In the genomic region with DNA sequence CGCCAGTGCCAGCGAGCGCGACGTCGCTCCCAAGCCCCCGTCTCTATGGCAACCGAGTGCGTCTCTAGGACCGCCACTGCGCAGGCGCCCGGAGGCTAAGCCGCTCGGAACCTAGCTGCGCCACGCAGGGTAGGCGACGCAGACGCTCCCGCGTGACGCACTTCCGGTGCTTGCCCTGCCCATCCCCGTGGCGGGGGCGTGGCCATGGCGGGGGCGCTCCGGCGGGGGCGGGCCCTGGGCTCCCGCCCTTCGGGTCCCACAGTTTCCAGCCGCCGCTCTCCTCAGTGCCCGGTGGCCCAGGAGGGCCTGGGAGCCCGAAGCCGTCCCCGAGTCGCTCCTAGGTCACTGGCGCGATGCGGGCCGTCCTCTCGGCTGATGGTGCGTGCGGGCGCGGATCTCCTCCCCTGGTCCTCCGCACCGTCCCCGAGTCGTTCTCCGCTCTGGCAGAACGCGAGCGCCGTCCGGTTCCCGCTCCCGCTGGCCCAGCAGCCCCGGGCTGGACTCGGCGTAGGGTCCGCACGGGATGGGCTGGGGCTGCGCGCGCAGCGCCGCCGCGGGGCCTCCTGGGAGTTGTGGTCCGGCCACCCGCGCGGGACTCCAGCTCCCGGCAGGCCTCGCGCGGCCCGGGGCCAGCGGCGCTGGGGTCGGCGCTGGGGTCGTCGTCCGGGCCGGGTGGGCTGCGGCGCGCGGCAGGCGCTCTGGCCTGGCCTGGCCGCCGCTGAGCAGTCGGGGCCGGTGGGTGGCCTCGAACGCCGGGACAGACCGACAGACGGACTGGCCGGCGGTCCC, we compare ENCODE assay signal across 9 cellular contexts. TPM values are rescaled to one million over a fixed set of nuclear protein-coding genes. Genes with fewer than 3 reads are reported as not detected.
DNase-seq lines count a peak whose midpoint lies in the region; ATAC-seq, FAIRE-seq and TF ChIP-seq lines count a peak whose summit lies in the region.
"Had no signal": no experiment of that assay in that cellular context is flagged by ENCODE, and none has a peak within 500 bp of the region (broad histone marks: within the 10 kb centered on the region; RNA-seq: fewer than 3 reads in every experiment).

Gene MIB2 (plus strand): TSS at position 245 of the 789 bp plus-strand sequence. CDS start 7,953 bp downstream, outside the sequence.

- POLR2A ChIA-PET in BJ (lab: Charles Lee) = interaction anchor here (0.5 kb wide), 2 partner anchors 268 to 429 kb away, joined by 3 to 8 read pairs; no protein-coding TSS in a partner anchor

- H3K27me3 ChIP-seq in BJ (ENCODE audit: control insufficient read depth, insufficient read depth, low read length) (no peaks in the 10 kb centered on the region), layer of hippocampus (ENCODE audit: control insufficient read depth, insufficient read depth, low read length) (no peaks in the 10 kb centered on the region)

- no peak for TF ChIP-seq CTCF in BJ (IDR thresholded peaks at IDR 0.05; ENCODE audit: insufficient read depth, low read depth, low read length)

- FAIRE-seq in GM19239 (lab: Jason Lieb, UNC) = peak; percentile 98
- FAIRE-seq: islet of Langerhans had no signal

- DNase-seq in BJ (ENCODE audit: low read depth) (peak; percentile 59), GM19239 (ENCODE audit: insufficient read length, low spot score) (peak; percentile 100), NCI-H526 (lab: John Stamatoyannopoulos, UW) (peak; percentile 90 to 99)
- DNase-seq in activated CD4-positive, alpha-beta T cell treated with anti-CD3 and anti-CD28 coated beads for 48 hours = peak; percentile 97
- DNase-seq in stimulated activated CD4-positive, alpha-beta T cell treated with anti-CD3 and anti-CD28 coated beads, Interleukin-1b, Interleukin-23, amount 100 ng/mL, for 4 hours (ENCODE audit: low read depth in 2 of 2) = peak; percentile 95 to 97

- peaks cover 11% of the 10 kb centered on the region for H3K36me3 ChIP-seq in BJ (ENCODE audit: control insufficient read depth, insufficient read depth, low read length)

- peak within 1 kb of the TSS; percentile 100 for H3K27ac ChIP-seq in cingulate gyrus (ENCODE audit: low read depth, low read length)
- H3K27ac ChIP-seq in layer of hippocampus (ENCODE audit: low read depth, low read length) = peak within 1 kb of the TSS; percentile 100

- peak; percentile 76 for ATAC-seq in HG03442 (IDR thresholded peaks at IDR 0.05; ENCODE audit: unreplicated experiment)

- H3K4me3 ChIP-seq in BJ (ENCODE audit: low read depth, low read length) = peak within 1 kb of the TSS; percentile 100

- CTCF ChIA-PET in BJ (lab: Yijun Ruan, JAX) = interaction anchor here (3.4 kb wide), 1 partner anchor 12 kb away, joined by 13 read pairs; no protein-coding TSS in a partner anchor

RNA-seq across cellular contexts. Expression of gene MIB2, which starts in this region (rescaled TPM):
- polyA plus RNA-seq in BJ (2011; rRNA removed) = 14.8 and 23.1 TPM in 2 replicates
- polyA minus RNA-seq in BJ (2011; rRNA and poly(A)+ RNA removed) = 14.0 and 15.6 TPM in 2 replicates

Comparison
In these comparisons a context has a peak if more than half of its experiments do, and no peak if none do; other contexts are left out.
1. Peak in every context shown above with its lines: DNase-seq, ATAC-seq, H3K4me3 ChIP-seq and H3K27ac ChIP-seq.